In the genomic region with DNA sequence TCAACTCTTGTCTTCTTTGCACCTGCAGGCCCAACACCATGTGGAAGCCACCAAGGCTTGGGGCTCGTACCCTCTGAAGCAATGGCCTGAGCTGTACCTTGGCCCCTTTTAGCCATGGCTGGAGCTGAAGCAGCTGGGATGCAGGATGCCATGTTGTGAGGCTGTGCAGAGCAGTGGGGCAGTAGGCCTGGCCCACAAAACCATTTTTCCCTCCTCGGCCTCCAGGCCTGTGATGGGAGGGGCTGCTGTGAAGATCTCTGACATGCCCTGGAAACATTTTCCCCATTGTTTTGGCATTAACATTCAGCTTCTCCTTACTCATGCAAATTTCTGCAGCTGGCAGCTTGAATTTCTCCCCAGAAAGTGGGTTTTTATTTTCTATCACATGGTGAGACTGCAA, we compare ENCODE assay signal across 2 cellular contexts.
A peak's percentile ranks its signal among the peaks of the same experiment; 100 is the strongest.
TF ChIP-seq lines count a peak whose summit lies in the region.

No MANE protein-coding gene starts in this region.

TF ChIP-seq in A549, 52 proteins besides CTCF, POLR2A, EP300 and RAD21:
- peak; percentile 59 for TF ChIP-seq ZFP36 (IDR thresholded peaks at IDR 0.05; ENCODE audit: borderline replicate concordance, partially characterized antibody)
- no peak for TF ChIP-seq CEBPB (IDR thresholded peaks at IDR 0.05)

TF ChIP-seq in K562, 482 proteins besides CTCF, POLR2A, EP300 and RAD21:
- TF ChIP-seq, protein P1, sequence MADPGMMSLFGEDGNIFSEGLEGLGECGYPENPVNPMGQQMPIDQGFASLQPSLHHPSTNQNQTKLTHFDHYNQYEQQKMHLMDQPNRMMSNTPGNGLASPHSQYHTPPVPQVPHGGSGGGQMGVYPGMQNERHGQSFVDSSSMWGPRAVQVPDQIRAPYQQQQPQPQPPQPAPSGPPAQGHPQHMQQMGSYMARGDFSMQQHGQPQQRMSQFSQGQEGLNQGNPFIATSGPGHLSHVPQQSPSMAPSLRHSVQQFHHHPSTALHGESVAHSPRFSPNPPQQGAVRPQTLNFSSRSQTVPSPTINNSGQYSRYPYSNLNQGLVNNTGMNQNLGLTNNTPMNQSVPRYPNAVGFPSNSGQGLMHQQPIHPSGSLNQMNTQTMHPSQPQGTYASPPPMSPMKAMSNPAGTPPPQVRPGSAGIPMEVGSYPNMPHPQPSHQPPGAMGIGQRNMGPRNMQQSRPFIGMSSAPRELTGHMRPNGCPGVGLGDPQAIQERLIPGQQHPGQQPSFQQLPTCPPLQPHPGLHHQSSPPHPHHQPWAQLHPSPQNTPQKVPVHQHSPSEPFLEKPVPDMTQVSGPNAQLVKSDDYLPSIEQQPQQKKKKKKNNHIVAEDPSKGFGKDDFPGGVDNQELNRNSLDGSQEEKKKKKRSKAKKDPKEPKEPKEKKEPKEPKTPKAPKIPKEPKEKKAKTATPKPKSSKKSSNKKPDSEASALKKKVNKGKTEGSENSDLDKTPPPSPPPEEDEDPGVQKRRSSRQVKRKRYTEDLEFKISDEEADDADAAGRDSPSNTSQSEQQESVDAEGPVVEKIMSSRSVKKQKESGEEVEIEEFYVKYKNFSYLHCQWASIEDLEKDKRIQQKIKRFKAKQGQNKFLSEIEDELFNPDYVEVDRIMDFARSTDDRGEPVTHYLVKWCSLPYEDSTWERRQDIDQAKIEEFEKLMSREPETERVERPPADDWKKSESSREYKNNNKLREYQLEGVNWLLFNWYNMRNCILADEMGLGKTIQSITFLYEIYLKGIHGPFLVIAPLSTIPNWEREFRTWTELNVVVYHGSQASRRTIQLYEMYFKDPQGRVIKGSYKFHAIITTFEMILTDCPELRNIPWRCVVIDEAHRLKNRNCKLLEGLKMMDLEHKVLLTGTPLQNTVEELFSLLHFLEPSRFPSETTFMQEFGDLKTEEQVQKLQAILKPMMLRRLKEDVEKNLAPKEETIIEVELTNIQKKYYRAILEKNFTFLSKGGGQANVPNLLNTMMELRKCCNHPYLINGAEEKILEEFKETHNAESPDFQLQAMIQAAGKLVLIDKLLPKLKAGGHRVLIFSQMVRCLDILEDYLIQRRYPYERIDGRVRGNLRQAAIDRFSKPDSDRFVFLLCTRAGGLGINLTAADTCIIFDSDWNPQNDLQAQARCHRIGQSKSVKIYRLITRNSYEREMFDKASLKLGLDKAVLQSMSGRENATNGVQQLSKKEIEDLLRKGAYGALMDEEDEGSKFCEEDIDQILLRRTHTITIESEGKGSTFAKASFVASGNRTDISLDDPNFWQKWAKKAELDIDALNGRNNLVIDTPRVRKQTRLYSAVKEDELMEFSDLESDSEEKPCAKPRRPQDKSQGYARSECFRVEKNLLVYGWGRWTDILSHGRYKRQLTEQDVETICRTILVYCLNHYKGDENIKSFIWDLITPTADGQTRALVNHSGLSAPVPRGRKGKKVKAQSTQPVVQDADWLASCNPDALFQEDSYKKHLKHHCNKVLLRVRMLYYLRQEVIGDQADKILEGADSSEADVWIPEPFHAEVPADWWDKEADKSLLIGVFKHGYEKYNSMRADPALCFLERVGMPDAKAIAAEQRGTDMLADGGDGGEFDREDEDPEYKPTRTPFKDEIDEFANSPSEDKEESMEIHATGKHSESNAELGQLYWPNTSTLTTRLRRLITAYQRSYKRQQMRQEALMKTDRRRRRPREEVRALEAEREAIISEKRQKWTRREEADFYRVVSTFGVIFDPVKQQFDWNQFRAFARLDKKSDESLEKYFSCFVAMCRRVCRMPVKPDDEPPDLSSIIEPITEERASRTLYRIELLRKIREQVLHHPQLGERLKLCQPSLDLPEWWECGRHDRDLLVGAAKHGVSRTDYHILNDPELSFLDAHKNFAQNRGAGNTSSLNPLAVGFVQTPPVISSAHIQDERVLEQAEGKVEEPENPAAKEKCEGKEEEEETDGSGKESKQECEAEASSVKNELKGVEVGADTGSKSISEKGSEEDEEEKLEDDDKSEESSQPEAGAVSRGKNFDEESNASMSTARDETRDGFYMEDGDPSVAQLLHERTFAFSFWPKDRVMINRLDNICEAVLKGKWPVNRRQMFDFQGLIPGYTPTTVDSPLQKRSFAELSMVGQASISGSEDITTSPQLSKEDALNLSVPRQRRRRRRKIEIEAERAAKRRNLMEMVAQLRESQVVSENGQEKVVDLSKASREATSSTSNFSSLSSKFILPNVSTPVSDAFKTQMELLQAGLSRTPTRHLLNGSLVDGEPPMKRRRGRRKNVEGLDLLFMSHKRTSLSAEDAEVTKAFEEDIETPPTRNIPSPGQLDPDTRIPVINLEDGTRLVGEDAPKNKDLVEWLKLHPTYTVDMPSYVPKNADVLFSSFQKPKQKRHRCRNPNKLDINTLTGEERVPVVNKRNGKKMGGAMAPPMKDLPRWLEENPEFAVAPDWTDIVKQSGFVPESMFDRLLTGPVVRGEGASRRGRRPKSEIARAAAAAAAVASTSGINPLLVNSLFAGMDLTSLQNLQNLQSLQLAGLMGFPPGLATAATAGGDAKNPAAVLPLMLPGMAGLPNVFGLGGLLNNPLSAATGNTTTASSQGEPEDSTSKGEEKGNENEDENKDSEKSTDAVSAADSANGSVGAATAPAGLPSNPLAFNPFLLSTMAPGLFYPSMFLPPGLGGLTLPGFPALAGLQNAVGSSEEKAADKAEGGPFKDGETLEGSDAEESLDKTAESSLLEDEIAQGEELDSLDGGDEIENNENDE (IDR thresholded peaks at IDR 0.05; ENCODE audit: low read depth, low read length), result no peak
- no peak for TF ChIP-seq NCOA2 (IDR thresholded peaks at IDR 0.05; ENCODE audit: partially characterized antibody in 2 of 2)
- no peak for TF ChIP-seq EWSR1 (IDR thresholded peaks at IDR 0.05; ENCODE audit: borderline replicate concordance, low read depth, partially characterized antibody)
- no peak for TF ChIP-seq ZNF431 (CRISPR knock-in tag; IDR thresholded peaks at IDR 0.05)
- TF ChIP-seq, protein P2, sequence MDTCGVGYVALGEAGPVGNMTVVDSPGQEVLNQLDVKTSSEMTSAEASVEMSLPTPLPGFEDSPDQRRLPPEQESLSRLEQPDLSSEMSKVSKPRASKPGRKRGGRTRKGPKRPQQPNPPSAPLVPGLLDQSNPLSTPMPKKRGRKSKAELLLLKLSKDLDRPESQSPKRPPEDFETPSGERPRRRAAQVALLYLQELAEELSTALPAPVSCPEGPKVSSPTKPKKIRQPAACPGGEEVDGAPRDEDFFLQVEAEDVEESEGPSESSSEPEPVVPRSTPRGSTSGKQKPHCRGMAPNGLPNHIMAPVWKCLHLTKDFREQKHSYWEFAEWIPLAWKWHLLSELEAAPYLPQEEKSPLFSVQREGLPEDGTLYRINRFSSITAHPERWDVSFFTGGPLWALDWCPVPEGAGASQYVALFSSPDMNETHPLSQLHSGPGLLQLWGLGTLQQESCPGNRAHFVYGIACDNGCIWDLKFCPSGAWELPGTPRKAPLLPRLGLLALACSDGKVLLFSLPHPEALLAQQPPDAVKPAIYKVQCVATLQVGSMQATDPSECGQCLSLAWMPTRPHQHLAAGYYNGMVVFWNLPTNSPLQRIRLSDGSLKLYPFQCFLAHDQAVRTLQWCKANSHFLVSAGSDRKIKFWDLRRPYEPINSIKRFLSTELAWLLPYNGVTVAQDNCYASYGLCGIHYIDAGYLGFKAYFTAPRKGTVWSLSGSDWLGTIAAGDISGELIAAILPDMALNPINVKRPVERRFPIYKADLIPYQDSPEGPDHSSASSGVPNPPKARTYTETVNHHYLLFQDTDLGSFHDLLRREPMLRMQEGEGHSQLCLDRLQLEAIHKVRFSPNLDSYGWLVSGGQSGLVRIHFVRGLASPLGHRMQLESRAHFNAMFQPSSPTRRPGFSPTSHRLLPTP (IDR thresholded peaks at IDR 0.05; ENCODE audit: borderline replicate concordance, extremely low read depth, insufficient read length), result no peak
- TF ChIP-seq ZNF316 (IDR thresholded peaks at IDR 0.05), result no peak
- TF ChIP-seq, protein P3, sequence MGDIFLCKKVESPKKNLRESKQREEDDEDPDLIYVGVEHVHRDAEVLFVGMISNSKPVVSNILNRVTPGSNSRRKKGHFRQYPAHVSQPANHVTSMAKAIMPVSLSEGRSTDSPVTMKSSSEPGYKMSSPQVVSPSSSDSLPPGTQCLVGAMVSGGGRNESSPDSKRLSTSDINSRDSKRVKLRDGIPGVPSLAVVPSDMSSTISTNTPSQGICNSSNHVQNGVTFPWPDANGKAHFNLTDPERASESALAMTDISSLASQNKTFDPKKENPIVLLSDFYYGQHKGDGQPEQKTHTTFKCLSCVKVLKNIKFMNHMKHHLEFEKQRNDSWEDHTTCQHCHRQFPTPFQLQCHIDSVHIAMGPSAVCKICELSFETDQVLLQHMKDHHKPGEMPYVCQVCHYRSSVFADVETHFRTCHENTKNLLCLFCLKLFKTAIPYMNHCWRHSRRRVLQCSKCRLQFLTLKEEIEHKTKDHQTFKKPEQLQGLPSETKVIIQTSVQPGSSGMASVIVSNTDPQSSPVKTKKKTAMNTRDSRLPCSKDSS (IDR thresholded peaks at IDR 0.05; ENCODE audit: low read depth, partially characterized antibody), result peak; percentile 7
- TF ChIP-seq ZFP36 (IDR thresholded peaks at IDR 0.05; ENCODE audit: low read depth, low read length, partially characterized antibody), result peak; percentile 62
- TF ChIP-seq MCM3 (IDR thresholded peaks at IDR 0.05), result no peak
- TF ChIP-seq TBP (optimal IDR thresholded peaks at IDR 0.05; ENCODE audit: low read depth, low read length), result no peak
- no peak for TF ChIP-seq FOXA1 (IDR thresholded peaks at IDR 0.05; ENCODE audit: borderline replicate concordance)
- no peak for TF ChIP-seq PPARD (CRISPR knock-in tag; IDR thresholded peaks at IDR 0.05)
- TF ChIP-seq, protein P4, sequence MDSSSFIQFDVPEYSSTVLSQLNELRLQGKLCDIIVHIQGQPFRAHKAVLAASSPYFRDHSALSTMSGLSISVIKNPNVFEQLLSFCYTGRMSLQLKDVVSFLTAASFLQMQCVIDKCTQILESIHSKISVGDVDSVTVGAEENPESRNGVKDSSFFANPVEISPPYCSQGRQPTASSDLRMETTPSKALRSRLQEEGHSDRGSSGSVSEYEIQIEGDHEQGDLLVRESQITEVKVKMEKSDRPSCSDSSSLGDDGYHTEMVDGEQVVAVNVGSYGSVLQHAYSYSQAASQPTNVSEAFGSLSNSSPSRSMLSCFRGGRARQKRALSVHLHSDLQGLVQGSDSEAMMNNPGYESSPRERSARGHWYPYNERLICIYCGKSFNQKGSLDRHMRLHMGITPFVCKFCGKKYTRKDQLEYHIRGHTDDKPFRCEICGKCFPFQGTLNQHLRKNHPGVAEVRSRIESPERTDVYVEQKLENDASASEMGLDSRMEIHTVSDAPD (CRISPR knock-in tag; IDR thresholded peaks at IDR 0.05), result no peak
- no peak for TF ChIP-seq HSF4 (CRISPR knock-in tag; IDR thresholded peaks at IDR 0.05; ENCODE audit: borderline replicate concordance)
- 0 out of 2 replicates have a peak, but pooled peaks have one; percentile 48 for TF ChIP-seq TRIM28 (IDR thresholded peaks at IDR 0.05)
- no peak for TF ChIP-seq IFI16 (CRISPR knock-in tag; IDR thresholded peaks at IDR 0.05)
- no peak for TF ChIP-seq NFRKB (IDR thresholded peaks at IDR 0.05; ENCODE audit: low read depth)
- TF ChIP-seq, protein P5, sequence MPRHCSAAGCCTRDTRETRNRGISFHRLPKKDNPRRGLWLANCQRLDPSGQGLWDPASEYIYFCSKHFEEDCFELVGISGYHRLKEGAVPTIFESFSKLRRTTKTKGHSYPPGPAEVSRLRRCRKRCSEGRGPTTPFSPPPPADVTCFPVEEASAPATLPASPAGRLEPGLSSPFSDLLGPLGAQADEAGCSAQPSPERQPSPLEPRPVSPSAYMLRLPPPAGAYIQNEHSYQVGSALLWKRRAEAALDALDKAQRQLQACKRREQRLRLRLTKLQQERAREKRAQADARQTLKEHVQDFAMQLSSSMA (CRISPR knock-in tag; IDR thresholded peaks at IDR 0.05), result no peak
- TF ChIP-seq, protein P6, sequence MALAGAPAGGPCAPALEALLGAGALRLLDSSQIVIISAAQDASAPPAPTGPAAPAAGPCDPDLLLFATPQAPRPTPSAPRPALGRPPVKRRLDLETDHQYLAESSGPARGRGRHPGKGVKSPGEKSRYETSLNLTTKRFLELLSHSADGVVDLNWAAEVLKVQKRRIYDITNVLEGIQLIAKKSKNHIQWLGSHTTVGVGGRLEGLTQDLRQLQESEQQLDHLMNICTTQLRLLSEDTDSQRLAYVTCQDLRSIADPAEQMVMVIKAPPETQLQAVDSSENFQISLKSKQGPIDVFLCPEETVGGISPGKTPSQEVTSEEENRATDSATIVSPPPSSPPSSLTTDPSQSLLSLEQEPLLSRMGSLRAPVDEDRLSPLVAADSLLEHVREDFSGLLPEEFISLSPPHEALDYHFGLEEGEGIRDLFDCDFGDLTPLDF (CRISPR knock-in tag; IDR thresholded peaks at IDR 0.05), result no peak
- TF ChIP-seq, protein P7, sequence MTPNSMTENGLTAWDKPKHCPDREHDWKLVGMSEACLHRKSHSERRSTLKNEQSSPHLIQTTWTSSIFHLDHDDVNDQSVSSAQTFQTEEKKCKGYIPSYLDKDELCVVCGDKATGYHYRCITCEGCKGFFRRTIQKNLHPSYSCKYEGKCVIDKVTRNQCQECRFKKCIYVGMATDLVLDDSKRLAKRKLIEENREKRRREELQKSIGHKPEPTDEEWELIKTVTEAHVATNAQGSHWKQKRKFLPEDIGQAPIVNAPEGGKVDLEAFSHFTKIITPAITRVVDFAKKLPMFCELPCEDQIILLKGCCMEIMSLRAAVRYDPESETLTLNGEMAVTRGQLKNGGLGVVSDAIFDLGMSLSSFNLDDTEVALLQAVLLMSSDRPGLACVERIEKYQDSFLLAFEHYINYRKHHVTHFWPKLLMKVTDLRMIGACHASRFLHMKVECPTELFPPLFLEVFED (CRISPR knock-in tag; conservative IDR thresholded peaks at IDR 0.05), result no peak
TF ChIP-seq in K562: peak in this region for 3.
